8 cellular contexts compared by ENCODE assay signal in the genomic region with DNA sequence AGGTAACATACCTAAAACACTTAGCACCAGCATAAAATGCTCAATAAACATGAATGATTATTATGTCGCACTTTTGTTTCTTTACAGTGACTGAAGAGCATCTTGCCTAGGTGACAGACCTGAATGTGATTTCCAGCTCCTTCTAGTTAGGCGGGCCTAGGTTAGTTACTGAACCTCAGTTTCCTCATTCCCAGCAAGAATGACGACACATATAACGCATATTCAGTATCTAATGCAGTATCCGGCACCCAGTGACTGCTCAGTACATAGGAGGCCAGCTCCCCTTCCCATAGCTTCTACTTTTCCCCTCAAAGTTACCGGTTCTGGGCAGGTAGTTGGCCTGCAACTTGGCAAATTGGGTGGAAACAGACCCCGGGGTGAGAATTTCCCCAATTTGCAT. TPM values are rescaled to one million over a fixed set of nuclear protein-coding genes. Genes with fewer than 3 reads are reported as not detected.
DNase-seq lines count a peak whose midpoint lies in the region; ATAC-seq, FAIRE-seq and TF ChIP-seq lines count a peak whose summit lies in the region.

No MANE protein-coding gene starts in this region.

- H2AFZ ChIP-seq in HCT116 (ENCODE audit: low read depth, low read length, poor library complexity, severe bottlenecking) (no peak overlapping the region), keratinocyte (ENCODE audit: control insufficient read depth, low read length) (peak overlapping the region; percentile 98)

- H3K9me3 ChIP-seq in HCT116 (ENCODE audit: control insufficient read depth in 1 of 2, insufficient read depth in 1 of 2, low read depth in 1 of 2, low read length in 2 of 2): no peaks in the 10 kb centered on the region
- no peaks in the 10 kb centered on the region for H3K9me3 ChIP-seq in keratinocyte (ENCODE audit: control insufficient read depth, low read depth, low read length)

- dilution Hi-C loops in keratinocyte (cut with MboI; ENCODE audit: extremely low pct_ligation_motif_present, low sequenced_read_pairs): no loop called here

- TF ChIP-seq CTCF in AG04449 (IDR thresholded peaks at IDR 0.05; ENCODE audit: insufficient read depth, low read length, missing control alignments) (no peak), HCT116 (IDR thresholded peaks at IDR 0.05 in 2 of 3, conservative IDR thresholded peaks at IDR 0.05 in 1 of 3; ENCODE audit: borderline replicate concordance in 1 of 3, insufficient read depth in 1 of 3, low read depth in 2 of 3, low read length in 2 of 3) (0 out of 6 replicates have a peak, but pooled peaks of 1 of the 3 experiments have one; percentile 4), keratinocyte (optimal IDR thresholded peaks at IDR 0.05 in 1 of 3, IDR thresholded peaks at IDR 0.05 in 1 of 3, conservative IDR thresholded peaks at IDR 0.05 in 1 of 3; ENCODE audit: extremely low read depth in 1 of 3, insufficient read depth in 2 of 3, low read length in 3 of 3) (no peak), foreskin keratinocyte (conservative IDR thresholded peaks at IDR 0.05) (no peak)

- H3K27ac ChIP-seq in HCT116 (ENCODE audit: low read depth, low read length) (peak overlapping the region; percentile 81), keratinocyte (ENCODE audit: control insufficient read depth, insufficient read depth, low read length) (peak overlapping the region; percentile 86), foreskin keratinocyte (no peak overlapping the region)

- H3K4me1 ChIP-seq in HCT116 (ENCODE audit: control insufficient read depth in 1 of 2, insufficient read depth in 2 of 2, low read length in 2 of 2) (peaks cover 30 to 51% of the 10 kb centered on the region in 2 experiments), keratinocyte (ENCODE audit: control insufficient read depth, extremely low read depth, insufficient read depth, low read length) (peaks cover 13% of the 10 kb centered on the region), foreskin keratinocyte (peaks cover 4% of the 10 kb centered on the region)

- H3K4me3 Mint-ChIP-seq in activated CD8-positive, alpha-beta T cell treated with anti-CD3 and anti-CD28 coated beads, Interleukin-2, amount 10 ng/mL, durations not matched to agents 7 days and 5 days: peak overlapping the region; percentile 91

- H3K27me3 Mint-ChIP-seq in activated CD8-positive, alpha-beta T cell treated with anti-CD3 and anti-CD28 coated beads, Interleukin-2, amount 10 ng/mL, durations not matched to agents 7 days and 5 days (ENCODE audit: low read depth): no peaks in the 10 kb centered on the region

- no peaks in the 10 kb centered on the region for H3K27me3 ChIP-seq in HCT116 (ENCODE audit: insufficient read depth, low read length)
- no peaks in the 10 kb centered on the region for H3K27me3 ChIP-seq in keratinocyte (ENCODE audit: control insufficient read depth, extremely low read depth, insufficient read depth, low read length)
- no peaks in the 10 kb centered on the region for H3K27me3 ChIP-seq in foreskin keratinocyte

- POLR2A ChIA-PET in AG04449 (lab: Yijun Ruan, JAX): no interaction called here
- POLR2A ChIA-PET in HCT116 (lab: Charles Lee): no interaction called here
- POLR2A ChIA-PET in activated CD8-positive, alpha-beta T cell treated with anti-CD3 and anti-CD28 coated beads, Interleukin-2, amount 10 ng/mL, durations not matched to agents 7 days and 5 days (lab: Charles Lee): interaction anchor here (0.7 kb wide), 2 partner anchors 38 to 67 kb away, joined by 3 read pairs; partner anchors contain the start of gene MTFR1L

- DNase-seq in AG04449 (ENCODE audit: low read depth, low spot score) (no peak), HCT116 (ENCODE audit: low read depth, low spot score) (no peak), keratinocyte (ENCODE audit: low read depth, low spot score) (no peak), NCI-H524 (lab: John Stamatoyannopoulos, UW) (no peak), foreskin keratinocyte (no peak)
- DNase-seq in activated CD8-positive, alpha-beta T cell treated with anti-CD3 and anti-CD28 coated beads, Interleukin-2, amount 10 ng/mL, durations not matched to agents 7 days and 5 days: no peak

- peak overlapping the region; percentile 83 for H3K4me3 ChIP-seq in AG04449 (ENCODE audit: low read depth, low read length)
- H3K4me3 ChIP-seq in HCT116 (replicated peaks in 1 of 2; ENCODE audit: low read depth in 1 of 2, low read length in 2 of 2): peak overlapping the region; percentile 97 to 99
- peak overlapping the region; percentile 68 to 95 (median 88) for H3K4me3 ChIP-seq in keratinocyte (ENCODE audit: control insufficient read depth in 2 of 3, extremely low read depth in 1 of 3, insufficient read depth in 2 of 3, low read depth in 1 of 3, low read length in 3 of 3)

- TSS peak; percentile 60 for BruUV-seq in HCT116 (replicated peaks; lab: Mats Ljungman, UMichigan)

- TF ChIP-seq RAD21 in HCT116 (IDR thresholded peaks at IDR 0.05; ENCODE audit: low read depth): no peak

- RAD21 ChIA-PET in HCT116 (lab: Charles Lee; ENCODE audit: low non-redundant PET in 1 of 2, low total read pairs in 2 of 2, uncharacterized antibody in 2 of 2, unreplicated experiment in 2 of 2): no interaction called here

- H3K9me2 ChIP-seq in HCT116 (ENCODE audit: insufficient read depth): no peaks in the 10 kb centered on the region

- peaks cover 27% of the 10 kb centered on the region for H3K4me1 Mint-ChIP-seq in activated CD8-positive, alpha-beta T cell treated with anti-CD3 and anti-CD28 coated beads, Interleukin-2, amount 10 ng/mL, durations not matched to agents 7 days and 5 days (ENCODE audit: low read depth)

- FAIRE-seq in keratinocyte (lab: Jason Lieb, UNC): no peak

- H3K36me3 Mint-ChIP-seq in activated CD8-positive, alpha-beta T cell treated with anti-CD3 and anti-CD28 coated beads, Interleukin-2, amount 10 ng/mL, durations not matched to agents 7 days and 5 days (ENCODE audit: low read depth): peaks cover 4% of the 10 kb centered on the region

- no peaks in the 10 kb centered on the region for H3K9me1 ChIP-seq in keratinocyte (ENCODE audit: control insufficient read depth, extremely low read depth, insufficient read depth, low read length)

- intact Hi-C loops in HCT116 (cut with micrococcal nuclease): loop anchor here (2.0 kb wide), 1 partner anchor 34 kb away; no protein-coding TSS in a partner anchor

- H3K79me2 ChIP-seq in HCT116 (ENCODE audit: insufficient read depth, low read length) (peaks cover 56% of the 10 kb centered on the region), keratinocyte (ENCODE audit: control insufficient read depth, insufficient read depth, low read length) (peaks cover 46% of the 10 kb centered on the region)

- no peaks in the 10 kb centered on the region for H3K9me3 Mint-ChIP-seq in activated CD8-positive, alpha-beta T cell treated with anti-CD3 and anti-CD28 coated beads, Interleukin-2, amount 10 ng/mL, durations not matched to agents 7 days and 5 days (ENCODE audit: insufficient read depth)

- H3K9ac ChIP-seq in HCT116 (ENCODE audit: low read length) (peak overlapping the region; percentile 99), keratinocyte (ENCODE audit: control insufficient read depth, extremely low read depth, insufficient read depth, low read length) (peak overlapping the region; percentile 97)

- ATAC-seq in HCT116 (peak; percentile 6), HG02623 (IDR thresholded peaks at IDR 0.05; ENCODE audit: unreplicated experiment) (no peak), foreskin keratinocyte (no peak), HG02763 (IDR thresholded peaks at IDR 0.05; ENCODE audit: unreplicated experiment) (no peak)
- no peak for ATAC-seq in activated CD8-positive, alpha-beta T cell treated with anti-CD3 and anti-CD28 coated beads, Interleukin-2, amount 10 ng/mL, durations not matched to agents 7 days and 5 days

- CTCF ChIA-PET in AG04449 (lab: Yijun Ruan, JAX): interaction anchor here (0.8 kb wide), 1 partner anchor 139 kb away, joined by 5 read pairs; the partner anchor contains the start of gene PAFAH2
- CTCF ChIA-PET in HCT116 (lab: Charles Lee): no interaction called here
- CTCF ChIA-PET in activated CD8-positive, alpha-beta T cell treated with anti-CD3 and anti-CD28 coated beads, Interleukin-2, amount 10 ng/mL, durations not matched to agents 7 days and 5 days (lab: Charles Lee): interaction anchor here (0.8 kb wide), 1 partner anchor 139 kb away, joined by 3 read pairs; the partner anchor contains the start of gene PAFAH2

- peak overlapping the region; percentile 98 for H3K4me2 ChIP-seq in HCT116 (ENCODE audit: low read length)
- peak overlapping the region; percentile 97 for H3K4me2 ChIP-seq in keratinocyte (ENCODE audit: control insufficient read depth, extremely low read depth, insufficient read depth, low read depth, low read length)

- TF ChIP-seq POLR2A in HCT116 (IDR thresholded peaks at IDR 0.05; ENCODE audit: borderline replicate concordance, extremely low read depth, insufficient read depth, insufficient read length): no peak

- peak overlapping the region; percentile 85 for H3K27ac Mint-ChIP-seq in activated CD8-positive, alpha-beta T cell treated with anti-CD3 and anti-CD28 coated beads, Interleukin-2, amount 10 ng/mL, durations not matched to agents 7 days and 5 days

- H4K20me1 ChIP-seq in HCT116 (ENCODE audit: insufficient read depth) (0 out of 2 replicates have a peak, but pooled peaks cover 3% of the 10 kb centered on the region), keratinocyte (ENCODE audit: control insufficient read depth, extremely low read depth, insufficient read depth, low read length) (no peaks in the 10 kb centered on the region)

- H3K36me3 ChIP-seq in HCT116 (ENCODE audit: control insufficient read depth in 1 of 2, insufficient read depth in 2 of 2, low read length in 2 of 2): 0 out of 4 replicates have a peak, but pooled peaks cover 0 to 6% of the 10 kb centered on the region in 2 experiments
- H3K36me3 ChIP-seq in keratinocyte (ENCODE audit: control insufficient read depth in 2 of 2, extremely low read depth in 1 of 2, insufficient read depth in 2 of 2, low read length in 2 of 2): peaks cover 8 to 10% of the 10 kb centered on the region in 2 experiments

RNA-seq across cellular contexts. Expression of gene AUNIP, which starts 0.8 kb away (rescaled TPM):
- 12.1 TPM for total RNA-seq in HCT116 (2021; ENCODE audit: unreplicated experiment)
- 4.2 and 6.1 TPM in 2 replicates for polyA plus RNA-seq in HCT116 (2012)
- total RNA-seq in activated CD8-positive, alpha-beta T cell treated with anti-CD3 and anti-CD28 coated beads, Interleukin-2, amount 10 ng/mL, durations not matched to agents 7 days and 5 days: 1 to 10 TPM; 7.8 to 9.1 TPM
- polyA plus RNA-seq in keratinocyte: 6.2 to 9.3 TPM (median 8.0 TPM) in 3 replicates
- 0.32 TPM for polyA plus RNA-seq in keratinocyte (2011; ENCODE audit: low read depth)
- 4.4 and 8.9 TPM in 2 replicates for polyA plus RNA-seq in keratinocyte (2011; cell fraction: cytosol; rRNA removed)
- polyA plus RNA-seq in keratinocyte (2011; cell fraction: nucleus; rRNA removed): 5.5 and 6.3 TPM in 2 replicates
- polyA plus RNA-seq in keratinocyte (2012; ENCODE audit: low replicate concordance): 1.4 and 5.6 TPM in 2 replicates
- 3.1 to 9.8 TPM (median 5.5 TPM) in 3 replicates for polyA minus RNA-seq in keratinocyte
- polyA minus RNA-seq in keratinocyte (2011; cell fraction: cytosol; rRNA and poly(A)+ RNA removed): 4.2 TPM
- polyA minus RNA-seq in keratinocyte (2011; cell fraction: nucleus; rRNA and poly(A)+ RNA removed): 2.6 and 3.2 TPM in 2 replicates
- 11.5 and 13.8 TPM in 2 replicates for total RNA-seq in foreskin keratinocyte
- polyA plus RNA-seq in foreskin keratinocyte: 8.1 and 9.7 TPM in 2 replicates

RNA-seq across cellular contexts. Expression of gene PAQR7, which starts 17.0 kb away (rescaled TPM):
- total RNA-seq in HCT116 (2021; ENCODE audit: unreplicated experiment): 13.1 TPM
- 12.6 and 14.9 TPM in 2 replicates for polyA plus RNA-seq in HCT116 (2012)
- 1 to 10 TPM; 3.2 to 3.3 TPM for total RNA-seq in activated CD8-positive, alpha-beta T cell treated with anti-CD3 and anti-CD28 coated beads, Interleukin-2, amount 10 ng/mL, durations not matched to agents 7 days and 5 days
- polyA plus RNA-seq in keratinocyte: 14.5 to 32.1 TPM (median 21.7 TPM) in 3 replicates
- 7.0 TPM for polyA plus RNA-seq in keratinocyte (2011; ENCODE audit: low read depth)
- 12.6 and 17.1 TPM in 2 replicates for polyA plus RNA-seq in keratinocyte (2011; cell fraction: cytosol; rRNA removed)
- polyA plus RNA-seq in keratinocyte (2011; cell fraction: nucleus; rRNA removed): 40.5 and 47.9 TPM in 2 replicates
- polyA plus RNA-seq in keratinocyte (2012; ENCODE audit: low replicate concordance): 19.1 and 34.6 TPM in 2 replicates
- polyA minus RNA-seq in keratinocyte: 29.5 to 61.0 TPM (median 33.6 TPM) in 3 replicates
- 31.5 TPM for polyA minus RNA-seq in keratinocyte (2011; cell fraction: cytosol; rRNA and poly(A)+ RNA removed)
- polyA minus RNA-seq in keratinocyte (2011; cell fraction: nucleus; rRNA and poly(A)+ RNA removed): 29.3 and 35.2 TPM in 2 replicates
- total RNA-seq in foreskin keratinocyte: 13.9 and 14.6 TPM in 2 replicates
- polyA plus RNA-seq in foreskin keratinocyte: 12.1 and 12.2 TPM in 2 replicates

RNA-seq across cellular contexts. Expression of gene MTFR1L, which starts 38.7 kb away (rescaled TPM):
- total RNA-seq in HCT116 (2021; ENCODE audit: unreplicated experiment) (35.8 TPM), foreskin keratinocyte (24.1 and 25.2 TPM in 2 replicates)
- polyA plus RNA-seq in HCT116 (2012): 31.3 and 38.4 TPM in 2 replicates
- 10 to 100 TPM; 26.2 to 26.7 TPM for total RNA-seq in activated CD8-positive, alpha-beta T cell treated with anti-CD3 and anti-CD28 coated beads, Interleukin-2, amount 10 ng/mL, durations not matched to agents 7 days and 5 days
- polyA plus RNA-seq in keratinocyte (31.6 to 37.3 TPM (median 32.6 TPM) in 3 replicates), foreskin keratinocyte (20.8 and 21.7 TPM in 2 replicates)
- polyA plus RNA-seq in keratinocyte (2011; ENCODE audit: low read depth): 7.1 TPM
- polyA plus RNA-seq in keratinocyte (2011; cell fraction: cytosol; rRNA removed): 30.3 and 30.6 TPM in 2 replicates
- 78.6 and 91.6 TPM in 2 replicates for polyA plus RNA-seq in keratinocyte (2011; cell fraction: nucleus; rRNA removed)
- polyA plus RNA-seq in keratinocyte (2012; ENCODE audit: low replicate concordance): 26.6 TPM in 2 replicates
- polyA minus RNA-seq in keratinocyte: 24.3 to 38.7 TPM (median 25.7 TPM) in 3 replicates
- 22.8 TPM for polyA minus RNA-seq in keratinocyte (2011; cell fraction: cytosol; rRNA and poly(A)+ RNA removed)
- 13.7 and 13.9 TPM in 2 replicates for polyA minus RNA-seq in keratinocyte (2011; cell fraction: nucleus; rRNA and poly(A)+ RNA removed)

RNA-seq across cellular contexts. Expression of gene STMN1, which starts 47.7 kb away (rescaled TPM):
- total RNA-seq in HCT116 (2021; ENCODE audit: unreplicated experiment) (368 TPM), foreskin keratinocyte (313 and 372 TPM in 2 replicates)
- 101 and 192 TPM in 2 replicates for polyA plus RNA-seq in HCT116 (2012)
- 100 to 1,000 TPM; 740 to 781 TPM for total RNA-seq in activated CD8-positive, alpha-beta T cell treated with anti-CD3 and anti-CD28 coated beads, Interleukin-2, amount 10 ng/mL, durations not matched to agents 7 days and 5 days
- polyA plus RNA-seq in keratinocyte (16.2 to 96.9 TPM (median 82.8 TPM) in 3 replicates), foreskin keratinocyte (515 and 581 TPM in 2 replicates)
- polyA plus RNA-seq in keratinocyte (2011; ENCODE audit: low read depth): 144 TPM
- polyA plus RNA-seq in keratinocyte (2011; cell fraction: cytosol; rRNA removed): 43.2 and 53.5 TPM in 2 replicates
- 28.5 and 36.8 TPM in 2 replicates for polyA plus RNA-seq in keratinocyte (2011; cell fraction: nucleus; rRNA removed)
- 47.4 and 128 TPM in 2 replicates for polyA plus RNA-seq in keratinocyte (2012; ENCODE audit: low replicate concordance)
- 2.3 to 17.5 TPM (median 10.3 TPM) in 3 replicates for polyA minus RNA-seq in keratinocyte
- polyA minus RNA-seq in keratinocyte (2011; cell fraction: cytosol; rRNA and poly(A)+ RNA removed): 8.4 TPM
- 2.7 and 6.4 TPM in 2 replicates for polyA minus RNA-seq in keratinocyte (2011; cell fraction: nucleus; rRNA and poly(A)+ RNA removed)

RNA-seq across cellular contexts. Expression of gene SELENON, which starts 58.5 kb away (rescaled TPM):
- 85.1 TPM for total RNA-seq in HCT116 (2021; ENCODE audit: unreplicated experiment)
- 69.4 and 80.6 TPM in 2 replicates for polyA plus RNA-seq in HCT116 (2012)
- 1 to 10 TPM; 4.5 to 5.1 TPM for total RNA-seq in activated CD8-positive, alpha-beta T cell treated with anti-CD3 and anti-CD28 coated beads, Interleukin-2, amount 10 ng/mL, durations not matched to agents 7 days and 5 days
- polyA plus RNA-seq in keratinocyte: 13.4 to 56.3 TPM (median 15.4 TPM) in 3 replicates
- 1.7 TPM for polyA plus RNA-seq in keratinocyte (2011; ENCODE audit: low read depth)
- polyA plus RNA-seq in keratinocyte (2011; cell fraction: cytosol; rRNA removed): 33.8 and 43.7 TPM in 2 replicates
- polyA plus RNA-seq in keratinocyte (2011; cell fraction: nucleus; rRNA removed): 53.2 and 65.0 TPM in 2 replicates
- 16.7 and 65.0 TPM in 2 replicates for polyA plus RNA-seq in keratinocyte (2012; ENCODE audit: low replicate concordance)
- 22.0 to 167 TPM (median 24.1 TPM) in 3 replicates for polyA minus RNA-seq in keratinocyte
- 43.0 TPM for polyA minus RNA-seq in keratinocyte (2011; cell fraction: cytosol; rRNA and poly(A)+ RNA removed)
- 30.9 and 42.4 TPM in 2 replicates for polyA minus RNA-seq in keratinocyte (2011; cell fraction: nucleus; rRNA and poly(A)+ RNA removed)
- 52.7 and 53.3 TPM in 2 replicates for total RNA-seq in foreskin keratinocyte
- 55.2 and 63.1 TPM in 2 replicates for polyA plus RNA-seq in foreskin keratinocyte
